ENCODE assay signal across 18 cellular contexts in genomic region chr10:117547301-117548153, GRCh38. TPM values are rescaled to one million over a fixed set of nuclear protein-coding genes. Genes with fewer than 3 reads are reported as not detected.
DNase-seq lines count a peak whose midpoint lies in the region; ATAC-seq and TF ChIP-seq lines count a peak whose summit lies in the region.
"Had no signal": no experiment of that assay in that cellular context is flagged by ENCODE, and none has a peak within 500 bp of the region (broad histone marks: within the 10 kb centered on the region; RNA-seq: fewer than 3 reads in every experiment).

No MANE protein-coding gene starts in this region.

- no peaks in the 10 kb centered on the region for H3K36me3 Mint-ChIP-seq in activated naive CD8-positive, alpha-beta T cell
- peaks cover 2% of the 10 kb centered on the region for H3K36me3 Mint-ChIP-seq in activated naive CD8-positive, alpha-beta T cell treated with anti-CD3 and anti-CD28 coated beads, Interleukin-2, amount 50 U/mL, for 24 hours (ENCODE audit: low read depth)
- H3K36me3 Mint-ChIP-seq in central memory CD8-positive, alpha-beta T cell (ENCODE audit: insufficient read depth) = peaks cover 2% of the 10 kb centered on the region
- H3K36me3 Mint-ChIP-seq in nephron progenitor cell (ENCODE audit: low read depth) = peaks cover 8% of the 10 kb centered on the region

- ATAC-seq in activated naive CD8-positive, alpha-beta T cell treated with anti-CD3 and anti-CD28 coated beads, Interleukin-2, amount 50 U/mL, for 24 hours = no peak
- no peak for ATAC-seq in central memory CD8-positive, alpha-beta T cell (replicated peaks; ENCODE audit: extremely low read depth, poor library complexity, severe bottlenecking)
- ATAC-seq: mucosa of descending colon, Panc1, sciatic nerve had no signal

- TF ChIP-seq CTCF in nephron progenitor cell (IDR thresholded peaks at IDR 0.05) (no peak), vagina (IDR thresholded peaks at IDR 0.05) (no peak)

- H3K4me3 Mint-ChIP-seq in activated naive CD8-positive, alpha-beta T cell = peak overlapping the region; percentile 32
- H3K4me3 Mint-ChIP-seq in activated naive CD8-positive, alpha-beta T cell treated with anti-CD3 and anti-CD28 coated beads, Interleukin-2, amount 50 U/mL, for 24 hours = no peak overlapping the region
- H3K4me3 Mint-ChIP-seq in central memory CD8-positive, alpha-beta T cell = peak overlapping the region; percentile 35
- H3K4me3 Mint-ChIP-seq in nephron progenitor cell = peak overlapping the region; percentile 78

- no peak for DNase-seq in activated naive CD8-positive, alpha-beta T cell treated with anti-CD3 and anti-CD28 coated beads, Interleukin-2, amount 50 U/mL, for 24 hours
- no peak for DNase-seq in central memory CD8-positive, alpha-beta T cell (ENCODE audit: low spot score in 2 of 2)
- DNase-seq in nephron progenitor cell (no peak), vagina (ENCODE audit: extremely low spot score in 2 of 2) (no peak), NCI-H748 (lab: John Stamatoyannopoulos, UW; ENCODE audit: unreplicated experiment) (no peak), NCI-H1436 treated with DMSO at 0.1 percent for 48 hours (lab: John Stamatoyannopoulos, UW) (no peak), activated T-cell treated with anti-CD3 and anti-CD28 coated beads for 4 hours (no peak)
- DNase-seq: activated CD4-positive, alpha-beta T cell treated with anti-CD3 and anti-CD28 coated beads, Interleukin-2, amount 50 U/mL, for 1 hour; activated gamma-delta T cell treated with Interleukin-2 at 50 U/mL for 16 hours; DMS53; mucosa of descending colon; NCI-H1092 had no signal

- H3K36me3 ChIP-seq in vagina = no peaks in the 10 kb centered on the region

- no peaks in the 10 kb centered on the region for H3K9me3 ChIP-seq in vagina
- H3K9me3 ChIP-seq: mucosa of descending colon had no signal

- peaks cover 43% of the 10 kb centered on the region for H3K4me1 ChIP-seq in vagina

- no peaks in the 10 kb centered on the region for H3K9me3 Mint-ChIP-seq in activated naive CD8-positive, alpha-beta T cell (ENCODE audit: low read depth)
- no peaks in the 10 kb centered on the region for H3K9me3 Mint-ChIP-seq in activated naive CD8-positive, alpha-beta T cell treated with anti-CD3 and anti-CD28 coated beads, Interleukin-2, amount 50 U/mL, for 24 hours
- no peaks in the 10 kb centered on the region for H3K9me3 Mint-ChIP-seq in central memory CD8-positive, alpha-beta T cell
- peaks cover 4% of the 10 kb centered on the region for H3K9me3 Mint-ChIP-seq in nephron progenitor cell

- peaks cover 31% of the 10 kb centered on the region for H3K4me1 Mint-ChIP-seq in activated naive CD8-positive, alpha-beta T cell (ENCODE audit: low read depth)
- H3K4me1 Mint-ChIP-seq in activated naive CD8-positive, alpha-beta T cell treated with anti-CD3 and anti-CD28 coated beads, Interleukin-2, amount 50 U/mL, for 24 hours = peaks cover 31% of the 10 kb centered on the region
- H3K4me1 Mint-ChIP-seq in central memory CD8-positive, alpha-beta T cell = peaks cover 17% of the 10 kb centered on the region
- H3K4me1 Mint-ChIP-seq in nephron progenitor cell = peaks cover 68% of the 10 kb centered on the region

- no peak overlapping the region for H3K4me3 ChIP-seq in vagina
- H3K4me3 ChIP-seq: mucosa of descending colon had no signal

- no peak for TF ChIP-seq POLR2A in vagina (IDR thresholded peaks at IDR 0.05)

- peak overlapping the region; percentile 22 for H3K27ac ChIP-seq in vagina

- peaks cover 50% of the 10 kb centered on the region for H3K27me3 Mint-ChIP-seq in activated naive CD8-positive, alpha-beta T cell
- peaks cover 89% of the 10 kb centered on the region for H3K27me3 Mint-ChIP-seq in activated naive CD8-positive, alpha-beta T cell treated with anti-CD3 and anti-CD28 coated beads, Interleukin-2, amount 50 U/mL, for 24 hours
- peaks cover 86% of the 10 kb centered on the region for H3K27me3 Mint-ChIP-seq in central memory CD8-positive, alpha-beta T cell
- H3K27me3 Mint-ChIP-seq in nephron progenitor cell (ENCODE audit: low read depth, poor library complexity) = peaks cover 100% of the 10 kb centered on the region

- H3K27ac Mint-ChIP-seq in activated naive CD8-positive, alpha-beta T cell = no peak overlapping the region
- no peak overlapping the region for H3K27ac Mint-ChIP-seq in activated naive CD8-positive, alpha-beta T cell treated with anti-CD3 and anti-CD28 coated beads, Interleukin-2, amount 50 U/mL, for 24 hours
- H3K27ac Mint-ChIP-seq in central memory CD8-positive, alpha-beta T cell (ENCODE audit: low read depth) = peak overlapping the region; percentile 14
- H3K27ac Mint-ChIP-seq in nephron progenitor cell = no peak overlapping the region

- intact Hi-C loops in vagina (cut with DNase I) = no loop called here

- peaks cover 25% of the 10 kb centered on the region for H3K27me3 ChIP-seq in vagina

RNA-seq across cellular contexts. Expression of gene EMX2, which starts 5.0 kb away (rescaled TPM):
- 0.74 TPM for total RNA-seq in vagina
- total RNA-seq: A673; mucosa of descending colon; NCI-H460; T-helper 1 cell treated with Interleukin-12 subunit alpha and Interleukin-12 subunit beta and Interleukin-4 antibody, amounts not matched to agents 30 ng/mL and 1 ng/mL, for 36 hours had no signal
